ENCODE assay signal across 10 cellular contexts in genomic region chr9:693460-694390, GRCh38.
DNase-seq lines count a peak whose midpoint lies in the region; ATAC-seq, FAIRE-seq and TF ChIP-seq lines count a peak whose summit lies in the region.
"Had no signal": no experiment of that assay in that cellular context is flagged by ENCODE, and none has a peak within 500 bp of the region (broad histone marks: within the 10 kb centered on the region; RNA-seq: fewer than 3 reads in every experiment).

No MANE protein-coding gene starts in this region.

- H3K36me3 Mint-ChIP-seq in astrocyte (ENCODE audit: low read depth, unreplicated experiment): no peaks in the 10 kb centered on the region
- no peaks in the 10 kb centered on the region for H3K36me3 Mint-ChIP-seq in CD8-positive, alpha-beta memory T cell

- peak overlapping the region; percentile 75 for H3K4me3 Mint-ChIP-seq in astrocyte (ENCODE audit: unreplicated experiment)
- no peak overlapping the region for H3K4me3 Mint-ChIP-seq in CD8-positive, alpha-beta memory T cell

- no peaks in the 10 kb centered on the region for H3K9me3 ChIP-seq in astrocyte (ENCODE audit: insufficient read depth, low read depth, low read length)
- no peaks in the 10 kb centered on the region for H3K9me3 ChIP-seq in hepatocyte (ENCODE audit: low read depth)
- H3K9me3 ChIP-seq in CD8-positive, alpha-beta memory T cell (ENCODE audit: low read length): no peaks in the 10 kb centered on the region

- DNase-seq in ELR (ENCODE audit: low read depth): peak; percentile 64
- DNase-seq in astrocyte (ENCODE audit: low read depth): peak; percentile 89
- DNase-seq in hepatocyte (ENCODE audit: low spot score): peak; percentile 40
- DNase-seq in retinal pigment epithelial cell (ENCODE audit: low read depth): no peak
- DNase-seq in CD8-positive, alpha-beta memory T cell: no peak
- DNase-seq: KG1 had no signal

- peaks cover 41% of the 10 kb centered on the region for H3K79me2 ChIP-seq in astrocyte (ENCODE audit: insufficient read depth, low read length)
- peaks cover 34% of the 10 kb centered on the region for H3K79me2 ChIP-seq in hepatocyte

- ATAC-seq in GM18520 (IDR thresholded peaks at IDR 0.05; ENCODE audit: unreplicated experiment) (no peak), HG02763 (IDR thresholded peaks at IDR 0.05; ENCODE audit: unreplicated experiment) (no peak), GM18517 (IDR thresholded peaks at IDR 0.05; ENCODE audit: unreplicated experiment) (no peak)

- H3K27me3 ChIP-seq in astrocyte (ENCODE audit: insufficient read depth, low read length): no peaks in the 10 kb centered on the region
- H3K27me3 ChIP-seq in hepatocyte: no peaks in the 10 kb centered on the region
- no peaks in the 10 kb centered on the region for H3K27me3 ChIP-seq in CD8-positive, alpha-beta memory T cell (ENCODE audit: insufficient read depth, low read length, poor library complexity, severe bottlenecking)

- CTCF ChIA-PET in CD8-positive, alpha-beta memory T cell (lab: Charles Lee): interaction anchor here (1.5 kb wide), 1 partner anchor 10 kb away, joined by 3 read pairs; no protein-coding TSS in a partner anchor

- H3K9me2 ChIP-seq in hepatocyte (replicated peaks; ENCODE audit: insufficient read depth): no peaks in the 10 kb centered on the region

- peak overlapping the region; percentile 84 for H3K4me2 ChIP-seq in astrocyte (ENCODE audit: low read length)
- peak overlapping the region; percentile 68 for H3K4me2 ChIP-seq in hepatocyte

- H3K27ac ChIP-seq in astrocyte (ENCODE audit: low read depth, low read length) (peak overlapping the region; percentile 93), hepatocyte (peak overlapping the region; percentile 78)
- H3K27ac ChIP-seq in CD8-positive, alpha-beta memory T cell (ENCODE audit: low read depth, low read length): no peak overlapping the region

- H3K36me3 ChIP-seq in astrocyte (ENCODE audit: insufficient read depth, low read length) (no peaks in the 10 kb centered on the region), hepatocyte (replicated peaks; ENCODE audit: insufficient read depth, low read depth) (no peaks in the 10 kb centered on the region)
- no peaks in the 10 kb centered on the region for H3K36me3 ChIP-seq in CD8-positive, alpha-beta memory T cell (ENCODE audit: insufficient read depth, low read length)

- H3K4me1 ChIP-seq in astrocyte (ENCODE audit: insufficient read depth, low read length) (peaks cover 53% of the 10 kb centered on the region), hepatocyte (ENCODE audit: insufficient read depth) (peaks cover 38% of the 10 kb centered on the region)
- H3K4me1 ChIP-seq in CD8-positive, alpha-beta memory T cell (ENCODE audit: insufficient read depth, low read length): no peaks in the 10 kb centered on the region

- H3K9ac ChIP-seq in astrocyte (ENCODE audit: low read length): peak overlapping the region; percentile 85

- TF ChIP-seq CTCF in astrocyte (IDR thresholded peaks at IDR 0.05; ENCODE audit: insufficient read depth, low read depth, low read length): no peak
- TF ChIP-seq CTCF in hepatocyte (IDR thresholded peaks at IDR 0.05; ENCODE audit: poor library complexity): no peak
- TF ChIP-seq CTCF in retinal pigment epithelial cell (conservative IDR thresholded peaks at IDR 0.05; ENCODE audit: low read depth, low read length): no peak

- peak; percentile 82 for FAIRE-seq in astrocyte (lab: Jason Lieb, UNC)
- FAIRE-seq: GM12892 had no signal

- H3K4me3 ChIP-seq in astrocyte (ENCODE audit: insufficient read depth, low read depth, low read length): peak overlapping the region; percentile 52
- no peak overlapping the region for H3K4me3 ChIP-seq in hepatocyte
- peak overlapping the region; percentile 50 for H3K4me3 ChIP-seq in retinal pigment epithelial cell (ENCODE audit: low read length)
- H3K4me3 ChIP-seq in CD8-positive, alpha-beta memory T cell (ENCODE audit: low read length): no peak overlapping the region

- H3K27ac Mint-ChIP-seq in astrocyte (ENCODE audit: unreplicated experiment): peak overlapping the region; percentile 99
- no peak overlapping the region for H3K27ac Mint-ChIP-seq in CD8-positive, alpha-beta memory T cell

- H2AFZ ChIP-seq in astrocyte (ENCODE audit: low read depth, low read length) (peak overlapping the region; percentile 58), hepatocyte (peak overlapping the region; percentile 20)

- no peaks in the 10 kb centered on the region for H3K9me3 Mint-ChIP-seq in astrocyte (ENCODE audit: unreplicated experiment)
- no peaks in the 10 kb centered on the region for H3K9me3 Mint-ChIP-seq in CD8-positive, alpha-beta memory T cell

- 23% methylated on average over 6 of the region's 6 CpGs for WGBS in hepatocyte (ENCODE audit: low lambda C conversion rate, missing lambda C conversion rate)

- H3K27me3 Mint-ChIP-seq in astrocyte (ENCODE audit: low read depth, unreplicated experiment): no peaks in the 10 kb centered on the region
- H3K27me3 Mint-ChIP-seq in CD8-positive, alpha-beta memory T cell: peaks cover 3 to 25% of the 10 kb centered on the region in 2 donors

- POLR2A ChIA-PET in CD8-positive, alpha-beta memory T cell (lab: Charles Lee): no interaction called here

- H3K4me1 Mint-ChIP-seq in astrocyte (ENCODE audit: low read depth, unreplicated experiment): peaks cover 57% of the 10 kb centered on the region
- H3K4me1 Mint-ChIP-seq in CD8-positive, alpha-beta memory T cell: peaks cover 0 to 5% (median 0%) of the 10 kb centered on the region in 3 donors

- H4K20me1 ChIP-seq in astrocyte (ENCODE audit: insufficient read depth, low read length): no peaks in the 10 kb centered on the region
- H4K20me1 ChIP-seq in hepatocyte (ENCODE audit: insufficient read depth, poor library complexity, severe bottlenecking): no peaks in the 10 kb centered on the region

Comparison
In these comparisons a context has a peak if more than half of its experiments do, and no peak if none do; other contexts are left out.
1. DNase-seq: peak in ELR (single experiment), astrocyte (single experiment) and hepatocyte (single experiment); none in retinal pigment epithelial cell (single experiment) and CD8-positive, alpha-beta memory T cell (0 of 5).
2. H3K4me3 ChIP-seq: peak in astrocyte (single experiment) and retinal pigment epithelial cell (single experiment); none in hepatocyte (single experiment) and CD8-positive, alpha-beta memory T cell (single experiment).